ENCODE assay signal across 28 cellular contexts in genomic region chr2:36713300-36713699, GRCh38.
"Had no signal": no experiment of that assay in that cellular context is flagged by ENCODE, and none has a peak within 500 bp of the region (broad histone marks: within the 10 kb centered on the region; RNA-seq: fewer than 3 reads in every experiment).

No MANE protein-coding gene starts in this region.

- H3K27me3 ChIP-seq: MG63 had no signal

- ATAC-seq: activated CD4-positive, alpha-beta T cell treated with anti-CD3 and anti-CD28 coated beads for 36 hours; activated CD4-positive, CD25-positive, alpha-beta regulatory T cell treated with anti-CD3 and anti-CD28 coated beads, Interleukin-2, amount 50 U/mL, for 24 hours; activated CD8-positive, alpha-beta T cell treated with anti-CD3 and anti-CD28 coated beads, Interleukin-2, amount 10 ng/mL, durations not matched to agents 7 days and 5 days; activated naive CD8-positive, alpha-beta T cell treated with anti-CD3 and anti-CD28 coated beads, Interleukin-2, amount 50 U/mL, for 24 hours; activated T-cell treated with anti-CD3 and anti-CD28 coated beads, Interleukin-2, amount 50 U/mL, for 4 hours had no signal

- FAIRE-seq: TTC549 had no signal

- DNase-seq: activated CD4-positive, alpha-beta T cell treated with anti-CD3 and anti-CD28 coated beads for 36 hours; activated CD4-positive, alpha-beta T cell treated with anti-CD3 and anti-CD28 coated beads, Interleukin-2, amount 10 ng/mL, durations not matched to agents 7 days and 5 days; activated CD4-positive, alpha-beta T cell treated with anti-CD3 and anti-CD28 coated beads, Interleukin-2, amount 50 U/mL, for 48 hours; activated CD8-positive, alpha-beta T cell treated with anti-CD3 and anti-CD28 coated beads, Interleukin-2, amount 10 ng/mL, durations not matched to agents 7 days and 5 days; activated naive CD4-positive, alpha-beta T cell treated with anti-CD3 and anti-CD28 coated beads, Interleukin-2, amount 10 ng/mL, durations not matched to agents 7 days and 5 days; activated naive CD8-positive, alpha-beta T cell treated with anti-CD3 and anti-CD28 coated beads, Interleukin-2, amount 50 U/mL, for 24 hours; activated T-cell treated with anti-CD3 and anti-CD28 coated beads for 4 hours; activated T-cell treated with anti-CD3 and anti-CD28 coated beads, Interleukin-2, amount 50 U/mL, for 4 hours; anterior cingulate cortex; central memory CD4-positive, alpha-beta T cell; Kasumi-1; KG1; MG63; NCI-H1048; NCI-H1436 treated with DMSO at 0.1 percent for 48 hours; NCI-H1694 treated with DMSO at 0.1 percent for 48 hours; NCI-H2029; NCI-H510A; NCI-H526; NCI-H748 treated with DMSO at 0.1 percent for 48 hours; OCI-M1; Right ventricle myocardium superior; SW 1271; T-helper 1 cell; T-helper 2 cell; T-helper 9 cell had no signal

- H3K4me3 ChIP-seq: MG63 had no signal
